1 cellular context compared by ENCODE assay signal in genomic region chr16:89918453-89919347, GRCh38.
TF ChIP-seq lines count a peak whose summit lies in the region.

TSS of gene MC1R (plus strand) at chr16:89918862. CDS start at chr16:89919259, 397 bp downstream.

TF ChIP-seq in HepG2, 621 proteins besides CTCF, POLR2A, EP300 and RAD21 (continued from another document and continues in another):
- TF ChIP-seq SMAD1 (CRISPR knock-in tag; IDR thresholded peaks at IDR 0.05; ENCODE audit: borderline replicate concordance, low read depth) (peak; percentile 40; the same call in 1 of the 2 replicates), PTBP1 (IDR thresholded peaks at IDR 0.05; ENCODE audit: low read depth, low read length, poor library complexity, severe bottlenecking) (no peak), ZBTB39 (CRISPR knock-in tag; IDR thresholded peaks at IDR 0.05) (peak; percentile 63; the same call in 1 of the 2 replicates), ZNF292 (CRISPR knock-in tag; IDR thresholded peaks at IDR 0.05; ENCODE audit: borderline replicate concordance, low read depth) (peak; percentile 61; the same call in 1 of the 2 replicates), KDM2A (CRISPR knock-in tag; IDR thresholded peaks at IDR 0.05; ENCODE audit: borderline replicate concordance, low read depth) (peak; percentile 77), ZNF792 (CRISPR knock-in tag; IDR thresholded peaks at IDR 0.05) (peak; percentile 89), ESRRA (CRISPR knock-in tag; IDR thresholded peaks at IDR 0.05; ENCODE audit: low read depth) (0 out of 2 replicates have a peak, but pooled peaks have one; percentile 64), ZNF564 (CRISPR knock-in tag; IDR thresholded peaks at IDR 0.05) (no peak), ZMYM4 (CRISPR knock-in tag; IDR thresholded peaks at IDR 0.05) (peak; percentile 54; the same call in 1 of the 2 replicates), ZBTB7A (CRISPR knock-in tag; IDR thresholded peaks at IDR 0.05) (peak; percentile 91), MNT (IDR thresholded peaks at IDR 0.05) (peak; percentile 40; the same call in 1 of the 2 replicates), ZNF761 (CRISPR knock-in tag; conservative IDR thresholded peaks at IDR 0.05) (no peak), SIN3A (IDR thresholded peaks at IDR 0.05; ENCODE audit: borderline replicate concordance, low read depth, low read length) (peak; percentile 89; the same call in 1 of the 2 replicates), ZNF598 (CRISPR knock-in tag; IDR thresholded peaks at IDR 0.05; ENCODE audit: borderline replicate concordance) (peak; percentile 6; the same call in 1 of the 2 replicates), ARID5B (CRISPR knock-in tag; IDR thresholded peaks at IDR 0.05) (peak; percentile 61), PITX1 (CRISPR knock-in tag; IDR thresholded peaks at IDR 0.05) (peak; percentile 83), POGK (CRISPR knock-in tag; conservative IDR thresholded peaks at IDR 0.05) (peak; percentile 85), TGIF2 (CRISPR knock-in tag; IDR thresholded peaks at IDR 0.05) (peak; percentile 71; the same call in 1 of the 2 replicates), ARID2 (CRISPR knock-in tag; IDR thresholded peaks at IDR 0.05; ENCODE audit: borderline replicate concordance) (no peak), FOXO1 (CRISPR knock-in tag; IDR thresholded peaks at IDR 0.05) (peak; percentile 40), JDP2 (CRISPR knock-in tag; IDR thresholded peaks at IDR 0.05; ENCODE audit: borderline replicate concordance) (peak; percentile 35; the same call in 1 of the 2 replicates), THAP11 (CRISPR knock-in tag; IDR thresholded peaks at IDR 0.05) (peak; percentile 71), ZNF746 (CRISPR knock-in tag; IDR thresholded peaks at IDR 0.05) (peak; percentile 75; the same call in 1 of the 2 replicates), NFRKB (IDR thresholded peaks at IDR 0.05) (no peak), POLR2G (IDR thresholded peaks at IDR 0.05; ENCODE audit: low read depth, low read length) (peak; percentile 88), FOSL1 (CRISPR knock-in tag; IDR thresholded peaks at IDR 0.05; ENCODE audit: borderline replicate concordance) (no peak), ZNF619 (CRISPR knock-in tag; IDR thresholded peaks at IDR 0.05) (peak; percentile 42; the same call in 1 of the 2 replicates), HOXD1 (CRISPR knock-in tag; IDR thresholded peaks at IDR 0.05) (peak; percentile 82), TAF1 (CRISPR knock-in tag; IDR thresholded peaks at IDR 0.05) (peak; percentile 66; the same call in 1 of the 2 replicates), TBL1XR1 (IDR thresholded peaks at IDR 0.05; ENCODE audit: borderline replicate concordance, low read length, partially characterized antibody) (peak; percentile 8), FUBP1 (CRISPR knock-in tag; IDR thresholded peaks at IDR 0.05; ENCODE audit: borderline replicate concordance) (no peak), RXRA (CRISPR knock-in tag; IDR thresholded peaks at IDR 0.05) (no peak; the same call in none of the 2 replicates), ZBTB43 (CRISPR knock-in tag; conservative IDR thresholded peaks at IDR 0.05) (peak; percentile 93), RFX3 (CRISPR knock-in tag; IDR thresholded peaks at IDR 0.05) (0 out of 2 replicates have a peak, but pooled peaks have one; percentile 41), ZNF768 (CRISPR knock-in tag; IDR thresholded peaks at IDR 0.05) (peak; percentile 48; the same call in 1 of the 2 replicates), ZNF12 (CRISPR knock-in tag; IDR thresholded peaks at IDR 0.05) (peak; percentile 50; the same call in 1 of the 2 replicates), ZBTB4 (CRISPR knock-in tag; IDR thresholded peaks at IDR 0.05; ENCODE audit: borderline replicate concordance) (0 out of 2 replicates have a peak, but pooled peaks have one; percentile 8), PRDM15 (CRISPR knock-in tag; IDR thresholded peaks at IDR 0.05) (0 out of 2 replicates have a peak, but pooled peaks have one; percentile 19), ZNF101 (CRISPR knock-in tag; IDR thresholded peaks at IDR 0.05; ENCODE audit: borderline replicate concordance, low read depth) (no peak), HDAC2 (CRISPR knock-in tag; IDR thresholded peaks at IDR 0.05) (peak; percentile 86), RXRB (CRISPR knock-in tag; IDR thresholded peaks at IDR 0.05; ENCODE audit: borderline replicate concordance) (peak; percentile 73)
